ENCODE assay signal across 8 cellular contexts in genomic region chr14:103871596-103872480, GRCh38. TPM values are rescaled to one million over a fixed set of nuclear protein-coding genes. Genes with fewer than 3 reads are reported as not detected.
DNase-seq lines count a peak whose midpoint lies in the region; ATAC-seq and TF ChIP-seq lines count a peak whose summit lies in the region.

No MANE protein-coding gene starts in this region.

- peak; percentile 77 for DNase-seq in GM19240 (ENCODE audit: insufficient read length, low spot score)
- DNase-seq in Jurkat, Clone E6-1 (ENCODE audit: low read depth, low spot score): peak; percentile 62
- DNase-seq in activated T-cell treated with anti-CD3 and anti-CD28 coated beads for 1 hour (ENCODE audit: low read depth): peak; percentile 75
- no peak for DNase-seq in foreskin keratinocyte
- DNase-seq in gastrocnemius medialis: peak in 1 of 2 donors; percentile 14
- DNase-seq in posterior vena cava (ENCODE audit: low spot score): no peak
- DNase-seq in NCI-H1436 treated with DMSO at 0.1 percent for 48 hours (lab: John Stamatoyannopoulos, UW): no peak
- no peak for DNase-seq in SIG-M5 treated with dmso at 0.1 percent for 504 hours (lab: John Stamatoyannopoulos, UW; ENCODE audit: unreplicated experiment)

- H3K4me1 ChIP-seq in foreskin keratinocyte: peaks cover 25% of the 10 kb centered on the region
- peaks cover 0 to 6% of the 10 kb centered on the region in 2 donors for H3K4me1 ChIP-seq in gastrocnemius medialis

- ATAC-seq in foreskin keratinocyte: peak; percentile 34
- peak; percentile 36 to 59 for ATAC-seq in gastrocnemius medialis

- H3K36me3 ChIP-seq in gastrocnemius medialis: no peaks in the 10 kb centered on the region

- no peak overlapping the region for H3K27ac ChIP-seq in foreskin keratinocyte
- peak overlapping the region in 3 of 4 donors; percentile 38 to 65 (median 45) for H3K27ac ChIP-seq in gastrocnemius medialis

- peak overlapping the region; percentile 77 for H3K4me3 ChIP-seq in Jurkat, Clone E6-1 (ENCODE audit: low read length)
- H3K4me3 ChIP-seq in gastrocnemius medialis: peak overlapping the region; percentile 23 to 50 (median 38)

- intact Hi-C loops in gastrocnemius medialis (cut with DNase I; ENCODE audit: low total_unique reads) (no loop called here), posterior vena cava (cut with DNase I) (no loop called here)

- TF ChIP-seq CTCF in foreskin keratinocyte (conservative IDR thresholded peaks at IDR 0.05): no peak
- TF ChIP-seq CTCF in gastrocnemius medialis (IDR thresholded peaks at IDR 0.05 in 4 of 5, conservative IDR thresholded peaks at IDR 0.05 in 1 of 5): no peak

- no peaks in the 10 kb centered on the region for H3K9me3 ChIP-seq in gastrocnemius medialis

- in situ Hi-C loops in gastrocnemius medialis (cut with MboI; ENCODE audit: low sequenced_read_pairs in 4 of 4): no loop called here

- no peaks in the 10 kb centered on the region for H3K27me3 ChIP-seq in foreskin keratinocyte
- no peaks in the 10 kb centered on the region for H3K27me3 ChIP-seq in gastrocnemius medialis

- no peak for TF ChIP-seq POLR2A in gastrocnemius medialis (IDR thresholded peaks at IDR 0.05)

RNA-seq across cellular contexts. Expression of gene PPP1R13B, which starts 24.5 kb away (rescaled TPM):
- 8.7 TPM for polyA plus RNA-seq in Jurkat, Clone E6-1 (2012; ENCODE audit: insufficient read depth, insufficient read length)
- total RNA-seq in foreskin keratinocyte (10.5 and 12.4 TPM in 2 replicates), gastrocnemius medialis (10 to 100 TPM; 10.4 to 24.6 (median 11.8) TPM), posterior vena cava (10 to 100 TPM; 17.8 to 29.6 TPM)
- 5.4 and 6.8 TPM in 2 replicates for polyA plus RNA-seq in foreskin keratinocyte

RNA-seq across cellular contexts. Expression of gene TDRD9, which starts 56.4 kb away (rescaled TPM):
- not detected for polyA plus RNA-seq in Jurkat, Clone E6-1 (2012; ENCODE audit: insufficient read depth, insufficient read length)
- total RNA-seq in foreskin keratinocyte (0.35 and 1.6 TPM in 2 replicates), gastrocnemius medialis (1 to 10 TPM in 1 of 4 donors, under 1 TPM in 2, not detected in 1; 0.17 to 1.5 (median 0.31) TPM), posterior vena cava (1 to 10 TPM in 1 of 2 donors, under 1 TPM in 1; 1.00 to 2.9 TPM)
- polyA plus RNA-seq in foreskin keratinocyte: 0.26 and 1.1 TPM in 2 replicates

Comparison
In these comparisons a context has a peak if more than half of its experiments do, and no peak if none do; other contexts are left out.
1. DNase-seq: peak in GM19240 (single experiment), Jurkat, Clone E6-1 (single experiment) and activated T-cell treated with anti-CD3 and anti-CD28 coated beads for 1 hour (single experiment); none in foreskin keratinocyte (0 of 2), posterior vena cava (single experiment), NCI-H1436 treated with DMSO at 0.1 percent for 48 hours (single experiment) and SIG-M5 treated with dmso at 0.1 percent for 504 hours (single experiment).